Comparison of ENCODE assay signal across 7 cellular contexts in genomic region chr17:18362509-18363020, GRCh38. TPM values are rescaled to one million over a fixed set of nuclear protein-coding genes. Genes with fewer than 3 reads are reported as not detected.
A peak's percentile ranks its signal among the peaks of the same experiment; 100 is the strongest.
DNase-seq lines count a peak whose midpoint lies in the region; ATAC-seq and TF ChIP-seq lines count a peak whose summit lies in the region.

No MANE protein-coding gene starts in this region.

- peaks cover 18% of the 10 kb centered on the region for H3K4me1 Mint-ChIP-seq in activated naive CD8-positive, alpha-beta T cell treated with anti-CD3 and anti-CD28 coated beads, Interleukin-2, amount 50 U/mL, for 24 hours

- H3K27me3 ChIP-seq in KMS-11 (ENCODE audit: insufficient read depth, low read depth) (no peaks in the 10 kb centered on the region), heart left ventricle (no peaks in the 10 kb centered on the region)

- peak overlapping the region; percentile 81 for H3K4me3 ChIP-seq in GM12864 (ENCODE audit: low read depth, low read length)
- no peak overlapping the region for H3K4me3 ChIP-seq in KMS-11 (IDR thresholded peaks at IDR 0.05; ENCODE audit: insufficient read depth, low read depth, low read length)
- peak overlapping the region; percentile 55 to 97 (median 84) for H3K4me3 ChIP-seq in heart left ventricle

- TF ChIP-seq POLR2A in heart left ventricle (IDR thresholded peaks at IDR 0.05), result no peak

- intact Hi-C loops in heart left ventricle (cut with DNase I), result no loop called here

- peak overlapping the region; percentile 88 for H3K4me3 Mint-ChIP-seq in activated naive CD8-positive, alpha-beta T cell treated with anti-CD3 and anti-CD28 coated beads, Interleukin-2, amount 50 U/mL, for 24 hours

- H3K4me1 ChIP-seq in KMS-11 (ENCODE audit: low read depth, poor library complexity, severe bottlenecking) (peaks cover 17% of the 10 kb centered on the region), heart left ventricle (peaks cover 0 to 21% (median 6%) of the 10 kb centered on the region in 12 donors)

- H3K9ac ChIP-seq in KMS-11, result peak overlapping the region; percentile 37; the same call in 1 of the 2 replicates

- H3K27ac Mint-ChIP-seq in activated naive CD8-positive, alpha-beta T cell treated with anti-CD3 and anti-CD28 coated beads, Interleukin-2, amount 50 U/mL, for 24 hours, result peak overlapping the region; percentile 60

- H3K27ac ChIP-seq in KMS-11, result no peak overlapping the region
- peak overlapping the region; percentile 11 to 82 (median 64) for H3K27ac ChIP-seq in heart left ventricle

- 19 to 28% (median 24%) methylated on average over 19 of the region's 19 CpGs for WGBS in heart left ventricle, 4 donors

- H3K36me3 Mint-ChIP-seq in activated naive CD8-positive, alpha-beta T cell treated with anti-CD3 and anti-CD28 coated beads, Interleukin-2, amount 50 U/mL, for 24 hours (ENCODE audit: low read depth), result no peaks in the 10 kb centered on the region

- peak overlapping the region; percentile 60 for H3K4me2 ChIP-seq in KMS-11

- H3K9me3 ChIP-seq in heart left ventricle, result peaks cover 0 to 4% (median 0%) of the 10 kb centered on the region in 12 donors

- no peaks in the 10 kb centered on the region for H4K20me1 ChIP-seq in KMS-11 (ENCODE audit: insufficient read depth)

- no peaks in the 10 kb centered on the region for H3K9me3 Mint-ChIP-seq in activated naive CD8-positive, alpha-beta T cell treated with anti-CD3 and anti-CD28 coated beads, Interleukin-2, amount 50 U/mL, for 24 hours

- DNase-seq in GM12864 (ENCODE audit: low read depth) (no peak), heart left ventricle (peak; percentile 55 to 81 (median 63)), omental fat pad (ENCODE audit: low spot score) (peak; percentile 36), NCI-H1092 (lab: John Stamatoyannopoulos, UW) (no peak)
- DNase-seq in activated naive CD8-positive, alpha-beta T cell treated with anti-CD3 and anti-CD28 coated beads, Interleukin-2, amount 50 U/mL, for 24 hours, result peak; percentile 15

- TF ChIP-seq CTCF in GM12864 (IDR thresholded peaks at IDR 0.05; ENCODE audit: low read depth, low read length, missing control alignments) (peak; percentile 10), KMS-11 (conservative IDR thresholded peaks at IDR 0.05; ENCODE audit: low read depth, low read length) (no peak), heart left ventricle (IDR thresholded peaks at IDR 0.05) (no peak), omental fat pad (IDR thresholded peaks at IDR 0.05) (no peak)

- peaks cover 13% of the 10 kb centered on the region for H3K79me2 ChIP-seq in KMS-11 (ENCODE audit: insufficient read depth, low read depth)

- ATAC-seq in activated naive CD8-positive, alpha-beta T cell treated with anti-CD3 and anti-CD28 coated beads, Interleukin-2, amount 50 U/mL, for 24 hours, result no peak
- ATAC-seq in heart left ventricle (peak in 1 of 4 donors; percentile 29), omental fat pad (ENCODE audit: low FRiP score) (peak; percentile 24), GM21390 (IDR thresholded peaks at IDR 0.05; ENCODE audit: unreplicated experiment) (no peak)

- peak overlapping the region; percentile 73 for H2AFZ ChIP-seq in KMS-11 (ENCODE audit: low read depth)

- no peaks in the 10 kb centered on the region for H3K27me3 Mint-ChIP-seq in activated naive CD8-positive, alpha-beta T cell treated with anti-CD3 and anti-CD28 coated beads, Interleukin-2, amount 50 U/mL, for 24 hours

- H3K36me3 ChIP-seq in KMS-11 (ENCODE audit: insufficient read depth) (no peaks in the 10 kb centered on the region), heart left ventricle (peaks cover 0 to 11% (median 0%) of the 10 kb centered on the region in 9 donors)

RNA-seq across cellular contexts. Expression of gene SHMT1, which starts 0.8 kb away (rescaled TPM):
- total RNA-seq in heart left ventricle (10 to 100 TPM in 2 of 9 donors, 1 to 10 TPM in 7; 3.8 to 15.5 (median 8.6) TPM), omental fat pad (100 to 1,000 TPM in 2 of 4 donors, 10 to 100 TPM in 2; 59.3 to 108 (median 102) TPM)
- 1 to 10 TPM; 5.1 to 7.1 TPM for polyA plus RNA-seq in heart left ventricle

RNA-seq across cellular contexts. Expression of gene EVPLL, which starts 15.0 kb away (rescaled TPM):
- total RNA-seq in heart left ventricle (not detected), omental fat pad (under 1 TPM in 2 of 4 donors, not detected in 2; 0.36 to 0.37 TPM)
- polyA plus RNA-seq in heart left ventricle, result not detected

RNA-seq across cellular contexts. Expression of gene SMCR8, which starts 47.5 kb away (rescaled TPM):
- total RNA-seq in heart left ventricle (10 to 100 TPM in 8 of 9 donors, 1 to 10 TPM in 1; 9.7 to 17.6 (median 13.1) TPM), omental fat pad (10 to 100 TPM; 11.4 to 21.4 (median 14.3) TPM)
- polyA plus RNA-seq in heart left ventricle, result 10 to 100 TPM in 1 of 2 donors, 1 to 10 TPM in 1; 2.9 to 10.7 TPM

RNA-seq across cellular contexts. Expression of gene TOP3A, which starts 47.8 kb away (rescaled TPM):
- 10 to 100 TPM in 8 of 9 donors, 1 to 10 TPM in 1; 9.4 to 26.1 (median 12.8) TPM for total RNA-seq in heart left ventricle
- 10 to 100 TPM in 1 of 2 donors, 1 to 10 TPM in 1; 9.7 to 14.8 TPM for polyA plus RNA-seq in heart left ventricle
- total RNA-seq in omental fat pad, result 10 to 100 TPM; 23.6 to 80.5 (median 47.5) TPM

Comparison
In these comparisons a context has a peak if more than half of its experiments do, and no peak if none do; other contexts are left out.
1. DNase-seq: peak in activated naive CD8-positive, alpha-beta T cell treated with anti-CD3 and anti-CD28 coated beads, Interleukin-2, amount 50 U/mL, for 24 hours (single experiment), heart left ventricle (5 of 5) and omental fat pad (single experiment); none in GM12864 (single experiment) and NCI-H1092 (single experiment).